11 cellular contexts compared by ENCODE assay signal in the genomic region with DNA sequence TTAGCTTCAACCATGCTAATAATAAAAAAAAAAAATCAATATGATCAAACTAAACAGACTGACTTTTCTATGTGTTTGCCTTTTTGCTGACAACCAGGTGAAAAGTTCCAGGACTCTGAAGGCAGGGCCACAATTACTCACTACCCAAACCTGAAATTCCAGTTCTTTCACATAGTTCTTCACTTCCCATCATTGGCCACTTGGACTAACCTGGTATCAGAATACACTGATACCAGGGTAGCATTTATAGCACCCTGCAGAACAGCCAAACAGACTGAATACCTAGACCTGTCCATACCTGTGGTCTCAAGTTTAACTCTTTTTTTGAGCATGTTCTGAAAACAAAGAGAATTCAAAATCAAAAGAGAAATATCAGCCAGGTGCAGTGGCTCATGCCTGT. TPM values are rescaled to one million over a fixed set of nuclear protein-coding genes. Genes with fewer than 3 reads are reported as not detected.
DNase-seq lines count a peak whose midpoint lies in the region; ATAC-seq and TF ChIP-seq lines count a peak whose summit lies in the region.
"Had no signal": no experiment of that assay in that cellular context is flagged by ENCODE, and none has a peak within 500 bp of the region (broad histone marks: within the 10 kb centered on the region; RNA-seq: fewer than 3 reads in every experiment).

No MANE protein-coding gene starts in this region.

- H3K27me3 Mint-ChIP-seq in activated CD4-positive, alpha-beta T cell treated with anti-CD3 and anti-CD28 coated beads, Interleukin-2, amount 10 ng/mL, durations not matched to agents 7 days and 5 days: no peaks in the 10 kb centered on the region

- no peak overlapping the region for H2AFZ ChIP-seq in OCI-LY7 (ENCODE audit: low read length)

- POLR2A ChIA-PET in activated CD4-positive, alpha-beta T cell treated with anti-CD3 and anti-CD28 coated beads, Interleukin-2, amount 10 ng/mL, durations not matched to agents 7 days and 5 days (lab: Charles Lee): interaction anchor here (1.2 kb wide), 1 partner anchor 10 kb away, joined by 5 read pairs; no protein-coding TSS in a partner anchor
- POLR2A ChIA-PET in OCI-LY7 (lab: Charles Lee): interaction anchor here (0.6 to 5.5 kb wide), 12 partner anchors 8 to 566 kb away, joined by 3 to 46 read pairs (median 5); a partner anchor contains a TSS

- no peak overlapping the region for H3K4me3 Mint-ChIP-seq in activated CD4-positive, alpha-beta T cell treated with anti-CD3 and anti-CD28 coated beads, Interleukin-2, amount 10 ng/mL, durations not matched to agents 7 days and 5 days

- H3K4me1 ChIP-seq in OCI-LY7 (ENCODE audit: insufficient read depth, low read length, poor library complexity, severe bottlenecking) (peaks cover 94% of the 10 kb centered on the region), thymus (ENCODE audit: control insufficient read depth, insufficient read depth, low read length) (peaks cover 37% of the 10 kb centered on the region)

- H3K9me3 ChIP-seq in OCI-LY7 (ENCODE audit: low read length) (peaks cover 12% of the 10 kb centered on the region; the same call in 1 of the 2 replicates), thymus (ENCODE audit: control insufficient read depth) (no peaks in the 10 kb centered on the region)
- H3K9me3 ChIP-seq: heart right ventricle, MG63 had no signal

- peaks cover 100% of the 10 kb centered on the region for H3K79me2 ChIP-seq in OCI-LY7 (ENCODE audit: insufficient read depth, low read depth, low read length)

- TF ChIP-seq CTCF in OCI-LY7 (conservative IDR thresholded peaks at IDR 0.05; ENCODE audit: low read length): 0 out of 2 replicates have a peak, but pooled peaks have one; percentile 8

- BruUV-seq in OCI-LY7 (replicated peaks; lab: Mats Ljungman, UMichigan): no TSS peak

- H3K4me2 ChIP-seq in OCI-LY7 (ENCODE audit: low read length): peak overlapping the region; percentile 72

- intact Hi-C loops in OCI-LY7 (cut with micrococcal nuclease; ENCODE audit: unreplicated experiment): loop anchor here (1.0 to 5.0 kb wide), 3 partner anchors 10 to 202 kb away; no protein-coding TSS in a partner anchor

- H3K4me3 ChIP-seq in OCI-LY7 (ENCODE audit: low read depth, low read length, poor library complexity, severe bottlenecking) (peak overlapping the region; percentile 35), thymus (ENCODE audit: low read length) (no peak overlapping the region)
- H3K4me3 ChIP-seq: heart right ventricle, MG63 had no signal

- H3K36me3 ChIP-seq in OCI-LY7 (ENCODE audit: insufficient read depth, low read length) (peaks cover 89% of the 10 kb centered on the region), thymus (ENCODE audit: control insufficient read depth, insufficient read depth) (no peaks in the 10 kb centered on the region)

- no peak for DNase-seq in activated CD4-positive, alpha-beta T cell treated with anti-CD3 and anti-CD28 coated beads, Interleukin-2, amount 10 ng/mL, durations not matched to agents 7 days and 5 days
- DNase-seq in activated CD4-positive, alpha-beta T cell treated with anti-CD3 and anti-CD28 coated beads for 48 hours: no peak
- DNase-seq in OCI-LY7 (ENCODE audit: low spot score) (no peak), iPS-NIHi7 (ENCODE audit: extremely low spot score) (peak; percentile 59), H4 (ENCODE audit: low spot score) (no peak), CD1c-positive myeloid dendritic cell (ENCODE audit: extremely low spot score) (no peak)
- DNase-seq: heart right ventricle; MG63; stimulated activated CD4-positive, alpha-beta T cell treated with anti-CD3 and anti-CD28 coated beads, Interleukin-4, amount 100 ng/mL, for 4 hours had no signal

- H3K36me3 Mint-ChIP-seq in activated CD4-positive, alpha-beta T cell treated with anti-CD3 and anti-CD28 coated beads, Interleukin-2, amount 10 ng/mL, durations not matched to agents 7 days and 5 days (ENCODE audit: low read depth): peaks cover 44% of the 10 kb centered on the region

- no peaks in the 10 kb centered on the region for H3K9me3 Mint-ChIP-seq in activated CD4-positive, alpha-beta T cell treated with anti-CD3 and anti-CD28 coated beads, Interleukin-2, amount 10 ng/mL, durations not matched to agents 7 days and 5 days

- peak overlapping the region; percentile 99 for H3K27ac ChIP-seq in OCI-LY7 (ENCODE audit: low read depth, low read length, poor library complexity, severe bottlenecking)
- peak overlapping the region; percentile 64 for H3K27ac ChIP-seq in thymus (ENCODE audit: low read depth)

- H3K27me3 ChIP-seq in thymus (ENCODE audit: control insufficient read depth, insufficient read depth): no peaks in the 10 kb centered on the region
- H3K27me3 ChIP-seq: heart right ventricle, MG63 had no signal

- H4K20me1 ChIP-seq in OCI-LY7 (ENCODE audit: insufficient read depth, low read length): peaks cover 14% of the 10 kb centered on the region; the same call in 1 of the 2 replicates

- peak overlapping the region; percentile 74 for H3K27ac Mint-ChIP-seq in activated CD4-positive, alpha-beta T cell treated with anti-CD3 and anti-CD28 coated beads, Interleukin-2, amount 10 ng/mL, durations not matched to agents 7 days and 5 days

- H3K4me1 Mint-ChIP-seq in activated CD4-positive, alpha-beta T cell treated with anti-CD3 and anti-CD28 coated beads, Interleukin-2, amount 10 ng/mL, durations not matched to agents 7 days and 5 days: peaks cover 82% of the 10 kb centered on the region

- no peaks in the 10 kb centered on the region for H3K9me2 ChIP-seq in OCI-LY7 (ENCODE audit: insufficient read depth, low read length)

- ATAC-seq in GM18867 (IDR thresholded peaks at IDR 0.05; ENCODE audit: unreplicated experiment): no peak

- CTCF ChIA-PET in activated CD4-positive, alpha-beta T cell treated with anti-CD3 and anti-CD28 coated beads, Interleukin-2, amount 10 ng/mL, durations not matched to agents 7 days and 5 days (lab: Charles Lee): interaction anchor here (0.7 to 1.9 kb wide), 5 partner anchors 9 to 24 kb away, joined by 3 to 7 read pairs (median 4); no protein-coding TSS in a partner anchor
- CTCF ChIA-PET in OCI-LY7 (lab: Charles Lee; ENCODE audit: unreplicated experiment): no interaction called here

RNA-seq across cellular contexts. Expression of a gene that starts 25.1 kb away (rescaled TPM):
- 100 to 1,000 TPM; 125 to 149 TPM for total RNA-seq in activated CD4-positive, alpha-beta T cell treated with anti-CD3 and anti-CD28 coated beads, Interleukin-2, amount 10 ng/mL, durations not matched to agents 7 days and 5 days
- 106 and 111 TPM in 2 replicates for total RNA-seq in OCI-LY7 (2014; rRNA removed; shearing (Covaris generic))
- total RNA-seq in OCI-LY7 (2022): 248 and 276 TPM in 2 replicates
- polyA plus RNA-seq in thymus: 64.2 TPM
- 17.3 and 18.1 TPM in 2 replicates for total RNA-seq in H4 (2014; rRNA removed; shearing (Covaris generic))
